ENCODE assay signal across 8 cellular contexts in the genomic region with DNA sequence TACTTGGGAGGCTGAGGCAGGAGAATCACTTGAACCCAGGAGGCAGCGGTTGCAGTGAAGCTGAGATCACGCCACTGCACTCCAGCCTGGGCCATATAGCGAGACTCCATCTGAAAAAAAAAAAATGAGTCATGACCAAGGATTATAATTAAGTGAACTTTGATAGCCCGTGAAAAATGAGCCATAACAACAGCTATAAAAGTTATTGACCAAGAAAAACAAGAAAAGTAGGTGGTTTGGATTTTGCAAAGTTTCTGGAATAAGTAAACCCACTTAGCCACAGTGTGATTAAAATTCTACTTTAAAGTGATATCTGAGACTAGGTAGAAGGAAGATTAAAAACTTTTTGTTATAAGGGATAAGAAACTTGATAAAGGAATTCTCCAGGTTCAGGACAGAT.
"Had no signal": no experiment of that assay in that cellular context is flagged by ENCODE, and none has a peak within 500 bp of the region (broad histone marks: within the 10 kb centered on the region; RNA-seq: fewer than 3 reads in every experiment).

No MANE protein-coding gene starts in this region.

- H3K4me2 ChIP-seq: KMS-11 had no signal

- H3K4me3 ChIP-seq: K562 had no signal

- ATAC-seq: HepG2, K562 had no signal

- DNase-seq: IMR-90, KBM-7, KG1 had no signal

- H3K9ac ChIP-seq: KMS-11 had no signal

- H3K27ac ChIP-seq: HL-60, KMS-11 had no signal

- FAIRE-seq: HepG2, HTR-8/SVneo, K562 had no signal
